Comparison of ENCODE assay signal across 19 cellular contexts in the genomic region with DNA sequence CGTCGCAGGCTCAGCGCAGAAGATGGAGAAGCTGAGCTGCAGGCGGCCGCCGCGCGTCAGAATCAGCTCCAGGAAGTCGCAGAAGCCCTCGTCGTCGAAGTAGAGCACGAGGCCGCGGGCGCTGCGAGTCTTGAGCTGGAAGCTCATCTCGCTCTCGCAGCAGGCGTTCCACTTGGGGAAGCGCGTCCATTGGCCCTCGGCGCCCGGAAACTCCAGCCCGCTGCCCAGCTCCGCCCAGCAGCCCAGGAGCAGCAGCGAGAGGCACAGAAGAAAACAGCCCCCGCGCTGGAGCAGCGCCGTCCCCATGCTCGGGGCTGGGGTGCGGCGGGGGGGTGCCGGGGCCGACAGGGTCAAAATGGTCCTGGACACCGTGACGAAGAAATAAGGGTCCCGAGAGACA. TPM values are rescaled to one million over a fixed set of nuclear protein-coding genes. Genes with fewer than 3 reads are reported as not detected.
DNase-seq lines count a peak whose midpoint lies in the region; ATAC-seq and TF ChIP-seq lines count a peak whose summit lies in the region.
"Had no signal": no experiment of that assay in that cellular context is flagged by ENCODE, and none has a peak within 500 bp of the region (broad histone marks: within the 10 kb centered on the region; RNA-seq: fewer than 3 reads in every experiment).

No MANE protein-coding gene starts in this region.

- peaks cover 26% of the 10 kb centered on the region for H3K27me3 ChIP-seq in gastroesophageal sphincter
- H3K27me3 ChIP-seq: SJCRH30 had no signal

- H3K27ac ChIP-seq in cingulate gyrus (ENCODE audit: low read depth, low read length) (peak overlapping the region; percentile 61), gastroesophageal sphincter (no peak overlapping the region)
- H3K27ac ChIP-seq: RWPE1, SJCRH30 had no signal

- intact Hi-C loops in posterior vena cava (cut with DNase I): no loop called here

- no peak for ATAC-seq in gastroesophageal sphincter
- ATAC-seq: PC-3 had no signal

- no peak for TF ChIP-seq EP300 in gastroesophageal sphincter (IDR thresholded peaks at IDR 0.05)

- peak overlapping the region in 1 of 2 donors; percentile 23 for H3K4me3 ChIP-seq in gastroesophageal sphincter
- H3K4me3 ChIP-seq: SJCRH30 had no signal

- no peaks in the 10 kb centered on the region for H3K36me3 ChIP-seq in gastroesophageal sphincter
- H3K36me3 ChIP-seq: SJCRH30 had no signal

- DNase-seq in DMS79 treated with DMSO at 0.1 percent for 48 hours (lab: John Stamatoyannopoulos, UW): peak; percentile 53
- DNase-seq in NCI-H2171 (lab: John Stamatoyannopoulos, UW): peak; percentile 87
- peak; percentile 78 for DNase-seq in posterior vena cava (ENCODE audit: low spot score)
- DNase-seq in HuH-7 (ENCODE audit: low spot score): no peak
- DNase-seq in hypothalamus (lab: John Stamatoyannopoulos, UW): no peak
- DNase-seq: ACHN, AML-193, COR-L47, NCI-H1048, NCI-H1436 treated with DMSO at 0.1 percent for 48 hours, NCI-H2081, NCI-H226, NCI-H748 treated with DMSO at 0.1 percent for 48 hours, PC-3, SJCRH30 had no signal

- H3K4me1 ChIP-seq in gastroesophageal sphincter: peaks cover 0 to 7% (median 0%) of the 10 kb centered on the region in 3 donors
- H3K4me1 ChIP-seq: SJCRH30 had no signal

- 84% methylated on average over 6 of the region's 40 CpGs; no CpG with 5 or more reads in 1 of the 2 donors for WGBS in gastroesophageal sphincter (ENCODE audit: low coverage in 1 of 2), 2 donors

- TF ChIP-seq POLR2A in gastroesophageal sphincter (IDR thresholded peaks at IDR 0.05): no peak

- no peak for TF ChIP-seq CTCF in gastroesophageal sphincter (IDR thresholded peaks at IDR 0.05)

- peaks cover 0 to 7% (median 0%) of the 10 kb centered on the region in 3 donors for H3K9me3 ChIP-seq in gastroesophageal sphincter
- H3K9me3 ChIP-seq: SJCRH30 had no signal

RNA-seq across cellular contexts. Expression of a gene that starts 4.0 kb away (rescaled TPM):
- 1 to 10 TPM; 1.2 to 2.8 TPM for total RNA-seq in posterior vena cava
- 10 to 100 TPM; 12.3 to 37.5 (median 28.5) TPM for total RNA-seq in gastroesophageal sphincter
- total RNA-seq: MCF 10A, PC-3 had no signal

Comparison
In these comparisons a context has a peak if more than half of its experiments do, and no peak if none do; other contexts are left out.
1. DNase-seq: peak in DMS79 treated with DMSO at 0.1 percent for 48 hours (single experiment), NCI-H2171 (single experiment) and posterior vena cava (single experiment); none in HuH-7 (single experiment) and hypothalamus (0 of 51).